In the genomic region with DNA sequence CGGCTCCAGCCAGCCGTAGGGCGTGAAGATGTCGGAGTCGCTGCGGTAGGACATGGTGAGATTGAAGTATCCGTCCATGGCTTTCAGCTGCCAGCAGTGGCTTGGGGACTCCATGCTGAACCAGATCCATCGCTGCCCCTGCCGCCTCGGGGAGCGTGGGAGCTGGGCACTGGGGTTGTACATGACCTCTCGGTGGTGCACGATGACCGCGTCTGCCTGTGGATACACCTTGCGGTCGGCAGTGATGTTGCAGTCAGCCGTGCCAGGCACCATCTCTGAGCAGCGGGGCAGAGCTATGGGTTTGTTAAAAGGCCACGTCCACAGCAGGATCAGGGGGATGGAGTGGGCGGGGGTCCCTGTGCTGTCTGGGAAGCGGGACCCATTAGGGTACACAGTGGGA, we compare ENCODE assay signal across 2 cellular contexts.
TF ChIP-seq lines count a peak whose summit lies in the region.

No MANE protein-coding gene starts in this region.

TF ChIP-seq in SK-N-SH, 30 proteins besides CTCF, POLR2A, EP300 and RAD21:
- TF ChIP-seq NFIC (IDR thresholded peaks at IDR 0.05; ENCODE audit: borderline replicate concordance) (no peak), GABPA (IDR thresholded peaks at IDR 0.05; ENCODE audit: low read depth) (no peak), CHD2 (IDR thresholded peaks at IDR 0.05; ENCODE audit: low read length, partially characterized antibody) (no peak), TCF12 (IDR thresholded peaks at IDR 0.05) (no peak), FOXJ3 (CRISPR knock-in tag; IDR thresholded peaks at IDR 0.05) (no peak), TAF1 (IDR thresholded peaks at IDR 0.05; ENCODE audit: borderline replicate concordance, low read depth, low read length) (no peak), EZH2phosphoT487 (IDR thresholded peaks at IDR 0.05; ENCODE audit: borderline replicate concordance, low read depth) (no peak), JUND (IDR thresholded peaks at IDR 0.05) (no peak), NRF1 (IDR thresholded peaks at IDR 0.05; ENCODE audit: low read depth, low read length) (no peak), SIN3A (IDR thresholded peaks at IDR 0.05; ENCODE audit: borderline replicate concordance, low read depth, low read length) (no peak)
TF ChIP-seq in SK-N-SH: peak in this region for 0.

TF ChIP-seq in SK-N-SH treated with all-trans-retinoic acid at 6 μM for 48 hours, 23 proteins besides CTCF, POLR2A, EP300 and RAD21:
- no peak for TF ChIP-seq CREB5 (CRISPR knock-in tag; IDR thresholded peaks at IDR 0.05; ENCODE audit: low read depth)
- TF ChIP-seq TCF4 (CRISPR knock-in tag; IDR thresholded peaks at IDR 0.05; ENCODE audit: borderline replicate concordance): no peak
- TF ChIP-seq GLIS3 (CRISPR knock-in tag; IDR thresholded peaks at IDR 0.05): no peak
- no peak for TF ChIP-seq ZNF70 (CRISPR knock-in tag; IDR thresholded peaks at IDR 0.05)
- TF ChIP-seq, protein P1, sequence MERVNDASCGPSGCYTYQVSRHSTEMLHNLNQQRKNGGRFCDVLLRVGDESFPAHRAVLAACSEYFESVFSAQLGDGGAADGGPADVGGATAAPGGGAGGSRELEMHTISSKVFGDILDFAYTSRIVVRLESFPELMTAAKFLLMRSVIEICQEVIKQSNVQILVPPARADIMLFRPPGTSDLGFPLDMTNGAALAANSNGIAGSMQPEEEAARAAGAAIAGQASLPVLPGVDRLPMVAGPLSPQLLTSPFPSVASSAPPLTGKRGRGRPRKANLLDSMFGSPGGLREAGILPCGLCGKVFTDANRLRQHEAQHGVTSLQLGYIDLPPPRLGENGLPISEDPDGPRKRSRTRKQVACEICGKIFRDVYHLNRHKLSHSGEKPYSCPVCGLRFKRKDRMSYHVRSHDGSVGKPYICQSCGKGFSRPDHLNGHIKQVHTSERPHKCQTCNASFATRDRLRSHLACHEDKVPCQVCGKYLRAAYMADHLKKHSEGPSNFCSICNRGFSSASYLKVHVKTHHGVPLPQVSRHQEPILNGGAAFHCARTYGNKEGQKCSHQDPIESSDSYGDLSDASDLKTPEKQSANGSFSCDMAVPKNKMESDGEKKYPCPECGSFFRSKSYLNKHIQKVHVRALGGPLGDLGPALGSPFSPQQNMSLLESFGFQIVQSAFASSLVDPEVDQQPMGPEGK (CRISPR knock-in tag; IDR thresholded peaks at IDR 0.05; ENCODE audit: borderline replicate concordance): no peak
